Comparison of ENCODE assay signal across 9 cellular contexts in the genomic region with DNA sequence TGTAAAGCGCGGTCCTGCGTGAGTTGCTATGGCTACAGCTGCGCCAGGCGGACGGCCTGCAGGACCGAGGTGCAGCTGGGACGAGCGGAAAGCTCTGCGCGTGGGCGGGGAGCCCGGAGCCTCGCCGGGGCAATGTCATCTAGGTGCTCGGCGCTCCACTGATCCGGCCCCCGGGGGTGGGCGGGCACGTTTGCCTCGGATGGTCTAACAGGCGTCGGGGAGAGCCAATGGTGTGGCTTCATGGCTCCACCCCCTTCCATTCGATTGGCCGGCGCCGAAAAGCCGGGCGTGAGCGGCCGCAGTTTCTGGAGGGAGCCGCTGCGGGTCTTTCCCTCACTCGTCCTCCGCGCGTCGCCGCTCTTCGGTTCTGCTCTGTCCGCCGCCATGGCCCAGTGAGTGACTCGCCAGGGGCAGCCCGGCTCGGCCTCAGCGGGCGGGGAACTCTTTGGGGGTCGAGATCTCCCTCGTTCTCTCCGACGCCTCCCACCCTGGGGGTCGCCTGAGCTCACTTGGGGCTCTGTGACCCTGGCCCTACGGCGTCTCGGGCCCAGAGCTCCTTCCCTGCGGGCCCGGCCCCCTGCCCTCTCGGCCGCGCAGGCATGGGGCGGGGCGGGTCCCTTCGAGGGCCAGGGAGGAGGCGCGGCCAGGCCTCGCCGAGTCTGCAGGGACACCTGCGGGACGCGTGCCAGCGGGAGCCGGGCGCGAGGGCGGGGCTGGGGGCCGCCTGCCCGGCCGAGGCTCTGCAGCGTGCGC. TPM values are rescaled to one million over a fixed set of nuclear protein-coding genes. Genes with fewer than 3 reads are reported as not detected.
DNase-seq lines count a peak whose midpoint lies in the region; ATAC-seq, FAIRE-seq and TF ChIP-seq lines count a peak whose summit lies in the region.
"Had no signal": no experiment of that assay in that cellular context is flagged by ENCODE, and none has a peak within 500 bp of the region (broad histone marks: within the 10 kb centered on the region; RNA-seq: fewer than 3 reads in every experiment).

A gene (plus strand): TSS at position 331 of the 753 bp plus-strand sequence. CDS start 54 bp downstream, at position 385.

- no peak for TF ChIP-seq CTCF in AG09319 (IDR thresholded peaks at IDR 0.05; ENCODE audit: low read depth, low read length)
- no peak for TF ChIP-seq CTCF in keratinocyte (optimal IDR thresholded peaks at IDR 0.05 in 1 of 3, IDR thresholded peaks at IDR 0.05 in 1 of 3, conservative IDR thresholded peaks at IDR 0.05 in 1 of 3; ENCODE audit: extremely low read depth in 1 of 3, insufficient read depth in 2 of 3, low read length in 3 of 3)

- H3K27me3 ChIP-seq in keratinocyte (ENCODE audit: control insufficient read depth, extremely low read depth, insufficient read depth, low read length), result no peaks in the 10 kb centered on the region

- peak within 1 kb of the TSS; percentile 81 for H3K27ac ChIP-seq in keratinocyte (ENCODE audit: control insufficient read depth, insufficient read depth, low read length)

- H3K9me3 ChIP-seq in keratinocyte (ENCODE audit: control insufficient read depth, low read depth, low read length), result no peaks in the 10 kb centered on the region

- H3K36me3 ChIP-seq in keratinocyte (ENCODE audit: control insufficient read depth in 2 of 2, extremely low read depth in 1 of 2, insufficient read depth in 2 of 2, low read length in 2 of 2), result peaks cover 2 to 13% of the 10 kb centered on the region in 2 experiments

- peaks cover 23% of the 10 kb centered on the region for H3K79me2 ChIP-seq in keratinocyte (ENCODE audit: control insufficient read depth, insufficient read depth, low read length)

- FAIRE-seq in keratinocyte (lab: Jason Lieb, UNC), result peak; percentile 34
- FAIRE-seq: colon had no signal

- peak within 1 kb of the TSS; percentile 86 for H3K9ac ChIP-seq in keratinocyte (ENCODE audit: control insufficient read depth, extremely low read depth, insufficient read depth, low read length)

- ATAC-seq in GM19035 (IDR thresholded peaks at IDR 0.05; ENCODE audit: unreplicated experiment) (peak; percentile 92), HG03354 (IDR thresholded peaks at IDR 0.05; ENCODE audit: poor library complexity, severe bottlenecking, unreplicated experiment) (peak; percentile 96)

- peak within 1 kb of the TSS; percentile 88 for H3K4me2 ChIP-seq in keratinocyte (ENCODE audit: control insufficient read depth, extremely low read depth, insufficient read depth, low read depth, low read length)

- H2AFZ ChIP-seq in keratinocyte (ENCODE audit: control insufficient read depth, low read length), result peak within 1 kb of the TSS; percentile 96

- no peaks in the 10 kb centered on the region for H3K9me1 ChIP-seq in keratinocyte (ENCODE audit: control insufficient read depth, extremely low read depth, insufficient read depth, low read length)

- H4K20me1 ChIP-seq in keratinocyte (ENCODE audit: control insufficient read depth, extremely low read depth, insufficient read depth, low read length), result no peaks in the 10 kb centered on the region

- peak; percentile 94 for DNase-seq in AG09319 (ENCODE audit: extremely low read depth, low read depth)
- DNase-seq in NCI-H446 treated with DMSO at 0.1 percent for 48 hours (lab: John Stamatoyannopoulos, UW), result peak; percentile 97
- DNase-seq in activated CD4-positive, CD25-positive, alpha-beta regulatory T cell treated with anti-CD3 and anti-CD28 coated beads, Interleukin-2, amount 50 U/mL, for 72 hours, result peak; percentile 97
- peak; percentile 91 to 92 for DNase-seq in cerebellar nuclear complex (lab: John Stamatoyannopoulos, UW)
- DNase-seq in keratinocyte (ENCODE audit: low read depth, low spot score), result peak; percentile 87
- peak; percentile 95 to 96 for DNase-seq in stimulated activated CD4-positive, alpha-beta T cell treated with anti-CD3 and anti-CD28 coated beads, Interleukin-15, amount 100 ng/mL, for 1 hour (ENCODE audit: low read depth in 1 of 2, low spot score in 1 of 2)

- dilution Hi-C loops in keratinocyte (cut with MboI; ENCODE audit: extremely low pct_ligation_motif_present, low sequenced_read_pairs), result no loop called here

- peak within 1 kb of the TSS; percentile 77 to 92 (median 89) for H3K4me3 ChIP-seq in keratinocyte (ENCODE audit: control insufficient read depth in 2 of 3, extremely low read depth in 1 of 3, insufficient read depth in 2 of 3, low read depth in 1 of 3, low read length in 3 of 3)

- peaks cover 7% of the 10 kb centered on the region for H3K4me1 ChIP-seq in keratinocyte (ENCODE audit: control insufficient read depth, extremely low read depth, insufficient read depth, low read length)

RNA-seq across cellular contexts. Expression of the gene that starts here (rescaled TPM):
- 67.2 to 104 TPM (median 79.1 TPM) in 3 replicates for polyA plus RNA-seq in keratinocyte
- polyA plus RNA-seq in keratinocyte (2011; ENCODE audit: low read depth), result 68.5 TPM
- polyA plus RNA-seq in keratinocyte (2011; cell fraction: cytosol; rRNA removed), result 63.1 and 79.2 TPM in 2 replicates
- polyA plus RNA-seq in keratinocyte (2011; cell fraction: nucleus; rRNA removed), result 76.3 and 82.2 TPM in 2 replicates
- polyA plus RNA-seq in keratinocyte (2012; ENCODE audit: low replicate concordance), result 53.6 and 220 TPM in 2 replicates
- polyA minus RNA-seq in keratinocyte, result 115 to 139 TPM (median 134 TPM) in 3 replicates
- 69.6 TPM for polyA minus RNA-seq in keratinocyte (2011; cell fraction: cytosol; rRNA and poly(A)+ RNA removed)
- 37.8 and 47.8 TPM in 2 replicates for polyA minus RNA-seq in keratinocyte (2011; cell fraction: nucleus; rRNA and poly(A)+ RNA removed)

Comparison
In these comparisons a context has a peak if more than half of its experiments do, and no peak if none do; other contexts are left out.
1. Peak in every context shown above with its lines: DNase-seq, ATAC-seq, H3K4me3 ChIP-seq and H3K27ac ChIP-seq.